Comparison of ENCODE assay signal across 8 cellular contexts in genomic region chr6:148144917-148145521, GRCh38.
DNase-seq lines count a peak whose midpoint lies in the region; ATAC-seq and TF ChIP-seq lines count a peak whose summit lies in the region.

No MANE protein-coding gene starts in this region.

- H3K14ac ChIP-seq in IMR-90 (replicated peaks; ENCODE audit: low read depth, low read length) = no peak overlapping the region

- no TSS peak for BruUV-seq in IMR-90 (replicated peaks; lab: Mats Ljungman, UMichigan)

- no peak overlapping the region for H3K56ac ChIP-seq in IMR-90 (ENCODE audit: extremely low read depth, insufficient read depth, low read length)

- H2BK5ac ChIP-seq in IMR-90 (ENCODE audit: low read depth, low read length, poor library complexity, severe bottlenecking) = no peak overlapping the region

- no peak overlapping the region for H3K27ac Mint-ChIP-seq in activated T-helper 17 cell treated with anti-CD3 and anti-CD28 coated beads, Interleukin-2, amount 50 U/mL, for 72 hours

- dilution Hi-C loops in IMR-90 (cut with HindIII; ENCODE audit: low sequenced_read_pairs, unreplicated experiment) = no loop called here

- no peak overlapping the region for H3K23ac ChIP-seq in IMR-90 (ENCODE audit: low read depth, low read length)

- H4K20me1 ChIP-seq in IMR-90 (ENCODE audit: insufficient read depth, low read length) = no peaks in the 10 kb centered on the region

- no peak overlapping the region for H3K18ac ChIP-seq in IMR-90 (ENCODE audit: low read depth, low read length)

- H3K4me3 ChIP-seq in IMR-90 (ENCODE audit: insufficient read depth, low read depth, low read length) (no peak overlapping the region), Peyer's patch (no peak overlapping the region), gastroesophageal sphincter (no peak overlapping the region)

- CTCF ChIA-PET in IMR-90 (lab: Yijun Ruan, JAX) = interaction anchor here (0.6 to 0.7 kb wide), 3 partner anchors 87 to 574 kb away, joined by 3 read pairs; no protein-coding TSS in a partner anchor

- H3K9me1 ChIP-seq in IMR-90 (ENCODE audit: insufficient read depth, low read length) = peaks cover 6% of the 10 kb centered on the region; the same call in 1 of the 2 replicates

- H3K4me3 Mint-ChIP-seq in activated T-helper 17 cell treated with anti-CD3 and anti-CD28 coated beads, Interleukin-2, amount 50 U/mL, for 72 hours = peak overlapping the region; percentile 29

- no peaks in the 10 kb centered on the region for H3K36me3 Mint-ChIP-seq in activated T-helper 17 cell treated with anti-CD3 and anti-CD28 coated beads, Interleukin-2, amount 50 U/mL, for 72 hours (ENCODE audit: low read depth)

- peaks cover 5% of the 10 kb centered on the region for H3K9me3 Mint-ChIP-seq in activated T-helper 17 cell treated with anti-CD3 and anti-CD28 coated beads, Interleukin-2, amount 50 U/mL, for 72 hours

- H3K4me2 ChIP-seq in IMR-90 (ENCODE audit: low read depth, low read length) = peak overlapping the region; percentile 28; the same call in 1 of the 2 replicates

- H2BK15ac ChIP-seq in IMR-90 (ENCODE audit: low read depth, low read length) = no peak overlapping the region

- no peak overlapping the region for H2AK5ac ChIP-seq in IMR-90 (ENCODE audit: low read depth, low read length)

- no peak overlapping the region for H4K91ac ChIP-seq in IMR-90 (ENCODE audit: insufficient read depth, low read depth, low read length)

- H3K27ac ChIP-seq in IMR-90 (ENCODE audit: insufficient read depth, low read length) = no peak overlapping the region
- no peak overlapping the region for H3K27ac ChIP-seq in Peyer's patch
- H3K27ac ChIP-seq in gastroesophageal sphincter = no peak overlapping the region

- no peaks in the 10 kb centered on the region for H3K9me3 ChIP-seq in IMR-90 (ENCODE audit: control insufficient read depth, insufficient read depth, low read length)
- no peaks in the 10 kb centered on the region for H3K9me3 ChIP-seq in Peyer's patch
- H3K9me3 ChIP-seq in gastroesophageal sphincter = no peaks in the 10 kb centered on the region

- POLR2A ChIA-PET in IMR-90 (lab: Charles Lee; ENCODE audit: unreplicated experiment) = no interaction called here

- H2BK120ac ChIP-seq in IMR-90 (ENCODE audit: low read depth, low read length) = no peak overlapping the region

- ATAC-seq in GM21390 (IDR thresholded peaks at IDR 0.05; ENCODE audit: unreplicated experiment) (peak; percentile 83), IMR-90 (ENCODE audit: low read depth) (peak; percentile 81), gastroesophageal sphincter (no peak), GM19397 (IDR thresholded peaks at IDR 0.05; ENCODE audit: unreplicated experiment) (no peak)
- ATAC-seq in activated T-helper 17 cell treated with anti-CD3 and anti-CD28 coated beads, Interleukin-2, amount 50 U/mL, for 72 hours (replicated peaks) = peak; percentile 43

- peak; percentile 64 for TF ChIP-seq RAD21 in IMR-90 (IDR thresholded peaks at IDR 0.05; ENCODE audit: low read length)

- H3K4ac ChIP-seq in IMR-90 (ENCODE audit: low read depth, low read length) = no peak overlapping the region

- H4K5ac ChIP-seq in IMR-90 (ENCODE audit: low read depth, low read length) = no peak overlapping the region

- no peak for TF ChIP-seq EP300 in gastroesophageal sphincter (IDR thresholded peaks at IDR 0.05)

- no peaks in the 10 kb centered on the region; the same call in 1 of the 2 replicates for H3K27me3 ChIP-seq in IMR-90 (ENCODE audit: control insufficient read depth, insufficient read depth, low read length)
- H3K27me3 ChIP-seq in Peyer's patch = no peaks in the 10 kb centered on the region
- no peaks in the 10 kb centered on the region for H3K27me3 ChIP-seq in gastroesophageal sphincter

- in situ Hi-C loops in IMR-90 (cut with MboI; ENCODE audit: low sequenced_read_pairs) = no loop called here

- TF ChIP-seq CTCF in IMR-90 (conservative IDR thresholded peaks at IDR 0.05; ENCODE audit: low read depth, low read length) = peak; percentile 86
- peak in 5 of 6 experiments; percentile 35 to 72 (median 66) for TF ChIP-seq CTCF in Peyer's patch (IDR thresholded peaks at IDR 0.05)
- TF ChIP-seq CTCF in gastroesophageal sphincter (IDR thresholded peaks at IDR 0.05) = peak; percentile 65 to 81 (median 76)

- WGBS in IMR-90 (ENCODE audit: extremely low coverage in 2 of 2, insufficient read length in 1 of 2), 2 experiments = no CpG with 5 or more reads among the region's 8 CpGs
- WGBS in gastroesophageal sphincter (ENCODE audit: low coverage in 1 of 2), 2 donors = 12 to 39% methylated on average over 5 to 8 of the region's 8 CpGs

- H3K4me1 ChIP-seq in IMR-90 (ENCODE audit: control insufficient read depth, insufficient read depth, low read length) (peaks cover 3% of the 10 kb centered on the region; the same call in 1 of the 2 replicates), Peyer's patch (no peaks in the 10 kb centered on the region), gastroesophageal sphincter (no peaks in the 10 kb centered on the region)

- peaks cover 7% of the 10 kb centered on the region for H3K4me1 Mint-ChIP-seq in activated T-helper 17 cell treated with anti-CD3 and anti-CD28 coated beads, Interleukin-2, amount 50 U/mL, for 72 hours

- no peak overlapping the region for H3K9ac ChIP-seq in IMR-90 (ENCODE audit: low read depth, low read length)

- DNase-seq in COR-L47 (lab: John Stamatoyannopoulos, UW) = peak; percentile 42
- peak; percentile 73 for DNase-seq in IMR-90
- peak; percentile 35 to 80 (median 75) for DNase-seq in Peyer's patch
- peak; percentile 91 for DNase-seq in posterior vena cava (ENCODE audit: low spot score)

- no peak overlapping the region for H2AK9ac ChIP-seq in IMR-90 (replicated peaks; ENCODE audit: low read depth, low read length, poor library complexity)

- TF ChIP-seq POLR2A in IMR-90 (IDR thresholded peaks at IDR 0.05; ENCODE audit: low read depth, low read length) (no peak), Peyer's patch (IDR thresholded peaks at IDR 0.05) (no peak), gastroesophageal sphincter (IDR thresholded peaks at IDR 0.05) (no peak)

- no peak overlapping the region for H4K8ac ChIP-seq in IMR-90 (ENCODE audit: low read depth in 2 of 2, low read length in 2 of 2)

- peaks cover 13% of the 10 kb centered on the region for H3K27me3 Mint-ChIP-seq in activated T-helper 17 cell treated with anti-CD3 and anti-CD28 coated beads, Interleukin-2, amount 50 U/mL, for 72 hours

- no peak overlapping the region for H2AFZ ChIP-seq in IMR-90 (replicated peaks; ENCODE audit: low read length, poor library complexity)

- no peaks in the 10 kb centered on the region for H3K79me1 ChIP-seq in IMR-90 (ENCODE audit: low read depth in 1 of 2, low read length in 2 of 2)

- intact Hi-C loops in IMR-90 (cut with micrococcal nuclease) (loop anchor here (5.0 kb wide), 1 partner anchor 638 kb away; the partner anchor contains the start of gene SAMD5), posterior vena cava (cut with DNase I) (no loop called here)

- H3K36me3 ChIP-seq in IMR-90 (ENCODE audit: control insufficient read depth, insufficient read depth, low read length) (no peaks in the 10 kb centered on the region), Peyer's patch (no peaks in the 10 kb centered on the region), gastroesophageal sphincter (no peaks in the 10 kb centered on the region)

- H2BK20ac ChIP-seq in IMR-90 (ENCODE audit: low read depth, low read length) = no peak overlapping the region

TF ChIP-seq in IMR-90, 13 proteins besides CTCF, POLR2A, EP300 and RAD21:
- TF ChIP-seq SMC3 (IDR thresholded peaks at IDR 0.05; ENCODE audit: low read depth, low read length) (peak; percentile 77), CEBPB (IDR thresholded peaks at IDR 0.05; ENCODE audit: low read depth, low read length) (no peak)
TF ChIP-seq in IMR-90: peak in this region for 1.

Comparison
In these comparisons a context has a peak if more than half of its experiments do, and no peak if none do; other contexts are left out.
1. ATAC-seq: peak in GM21390 (single experiment), IMR-90 (single experiment) and activated T-helper 17 cell treated with anti-CD3 and anti-CD28 coated beads, Interleukin-2, amount 50 U/mL, for 72 hours (single experiment); none in gastroesophageal sphincter (single experiment) and GM19397 (single experiment).
2. Peak in every context shown above with its lines, with median percentiles within 50 percentile points of each other: DNase-seq and CTCF ChIP-seq.